In the genomic region with DNA sequence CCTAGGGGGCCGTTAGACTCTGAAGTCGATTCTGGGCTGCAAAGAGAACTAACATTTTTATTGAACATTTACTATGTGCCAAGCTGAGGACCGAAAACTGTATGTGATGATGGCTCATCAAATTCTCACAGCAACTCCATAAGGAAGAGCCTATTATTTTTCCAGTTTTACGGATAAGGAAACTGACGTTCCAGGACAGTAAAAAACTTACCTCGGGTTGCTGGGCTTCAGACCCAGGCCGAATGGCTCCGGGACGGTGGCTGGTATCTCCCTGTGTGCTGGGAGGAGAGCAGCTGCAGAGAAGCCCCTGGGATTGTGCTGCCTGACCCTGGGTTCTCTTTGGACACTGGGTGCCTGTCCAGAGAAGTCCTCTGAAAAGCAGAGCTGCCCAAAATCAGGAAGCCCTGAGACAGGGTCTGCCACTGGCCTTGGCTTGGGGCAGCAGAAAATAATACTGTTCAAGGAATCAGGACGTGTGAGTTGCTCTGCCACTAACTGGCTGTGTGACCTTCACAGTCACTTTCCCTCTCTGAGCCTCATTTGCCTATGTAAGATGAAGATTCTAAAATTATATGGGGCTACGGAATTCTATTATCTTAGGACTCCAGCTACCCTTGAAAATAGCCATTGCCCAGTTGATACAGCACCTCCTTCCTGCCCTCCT, we compare ENCODE assay signal across 1 cellular context.
TF ChIP-seq lines count a peak whose summit lies in the region.

No MANE protein-coding gene starts in this region.

TF ChIP-seq in GM23338, 12 proteins besides CTCF, POLR2A, EP300 and RAD21:
- TF ChIP-seq, protein P1, sequence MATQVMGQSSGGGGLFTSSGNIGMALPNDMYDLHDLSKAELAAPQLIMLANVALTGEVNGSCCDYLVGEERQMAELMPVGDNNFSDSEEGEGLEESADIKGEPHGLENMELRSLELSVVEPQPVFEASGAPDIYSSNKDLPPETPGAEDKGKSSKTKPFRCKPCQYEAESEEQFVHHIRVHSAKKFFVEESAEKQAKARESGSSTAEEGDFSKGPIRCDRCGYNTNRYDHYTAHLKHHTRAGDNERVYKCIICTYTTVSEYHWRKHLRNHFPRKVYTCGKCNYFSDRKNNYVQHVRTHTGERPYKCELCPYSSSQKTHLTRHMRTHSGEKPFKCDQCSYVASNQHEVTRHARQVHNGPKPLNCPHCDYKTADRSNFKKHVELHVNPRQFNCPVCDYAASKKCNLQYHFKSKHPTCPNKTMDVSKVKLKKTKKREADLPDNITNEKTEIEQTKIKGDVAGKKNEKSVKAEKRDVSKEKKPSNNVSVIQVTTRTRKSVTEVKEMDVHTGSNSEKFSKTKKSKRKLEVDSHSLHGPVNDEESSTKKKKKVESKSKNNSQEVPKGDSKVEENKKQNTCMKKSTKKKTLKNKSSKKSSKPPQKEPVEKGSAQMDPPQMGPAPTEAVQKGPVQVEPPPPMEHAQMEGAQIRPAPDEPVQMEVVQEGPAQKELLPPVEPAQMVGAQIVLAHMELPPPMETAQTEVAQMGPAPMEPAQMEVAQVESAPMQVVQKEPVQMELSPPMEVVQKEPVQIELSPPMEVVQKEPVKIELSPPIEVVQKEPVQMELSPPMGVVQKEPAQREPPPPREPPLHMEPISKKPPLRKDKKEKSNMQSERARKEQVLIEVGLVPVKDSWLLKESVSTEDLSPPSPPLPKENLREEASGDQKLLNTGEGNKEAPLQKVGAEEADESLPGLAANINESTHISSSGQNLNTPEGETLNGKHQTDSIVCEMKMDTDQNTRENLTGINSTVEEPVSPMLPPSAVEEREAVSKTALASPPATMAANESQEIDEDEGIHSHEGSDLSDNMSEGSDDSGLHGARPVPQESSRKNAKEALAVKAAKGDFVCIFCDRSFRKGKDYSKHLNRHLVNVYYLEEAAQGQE (IDR thresholded peaks at IDR 0.05; ENCODE audit: unreplicated experiment), result no peak
- TF ChIP-seq STAT1 (IDR thresholded peaks at IDR 0.05; ENCODE audit: unreplicated experiment), result no peak
- TF ChIP-seq, protein P2, sequence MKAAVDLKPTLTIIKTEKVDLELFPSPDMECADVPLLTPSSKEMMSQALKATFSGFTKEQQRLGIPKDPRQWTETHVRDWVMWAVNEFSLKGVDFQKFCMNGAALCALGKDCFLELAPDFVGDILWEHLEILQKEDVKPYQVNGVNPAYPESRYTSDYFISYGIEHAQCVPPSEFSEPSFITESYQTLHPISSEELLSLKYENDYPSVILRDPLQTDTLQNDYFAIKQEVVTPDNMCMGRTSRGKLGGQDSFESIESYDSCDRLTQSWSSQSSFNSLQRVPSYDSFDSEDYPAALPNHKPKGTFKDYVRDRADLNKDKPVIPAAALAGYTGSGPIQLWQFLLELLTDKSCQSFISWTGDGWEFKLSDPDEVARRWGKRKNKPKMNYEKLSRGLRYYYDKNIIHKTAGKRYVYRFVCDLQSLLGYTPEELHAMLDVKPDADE (IDR thresholded peaks at IDR 0.05), result no peak
- no peak for TF ChIP-seq NANOG (IDR thresholded peaks at IDR 0.05; ENCODE audit: borderline replicate concordance)
- TF ChIP-seq JUNB (IDR thresholded peaks at IDR 0.05; ENCODE audit: unreplicated experiment), result no peak
- TF ChIP-seq, protein P3, sequence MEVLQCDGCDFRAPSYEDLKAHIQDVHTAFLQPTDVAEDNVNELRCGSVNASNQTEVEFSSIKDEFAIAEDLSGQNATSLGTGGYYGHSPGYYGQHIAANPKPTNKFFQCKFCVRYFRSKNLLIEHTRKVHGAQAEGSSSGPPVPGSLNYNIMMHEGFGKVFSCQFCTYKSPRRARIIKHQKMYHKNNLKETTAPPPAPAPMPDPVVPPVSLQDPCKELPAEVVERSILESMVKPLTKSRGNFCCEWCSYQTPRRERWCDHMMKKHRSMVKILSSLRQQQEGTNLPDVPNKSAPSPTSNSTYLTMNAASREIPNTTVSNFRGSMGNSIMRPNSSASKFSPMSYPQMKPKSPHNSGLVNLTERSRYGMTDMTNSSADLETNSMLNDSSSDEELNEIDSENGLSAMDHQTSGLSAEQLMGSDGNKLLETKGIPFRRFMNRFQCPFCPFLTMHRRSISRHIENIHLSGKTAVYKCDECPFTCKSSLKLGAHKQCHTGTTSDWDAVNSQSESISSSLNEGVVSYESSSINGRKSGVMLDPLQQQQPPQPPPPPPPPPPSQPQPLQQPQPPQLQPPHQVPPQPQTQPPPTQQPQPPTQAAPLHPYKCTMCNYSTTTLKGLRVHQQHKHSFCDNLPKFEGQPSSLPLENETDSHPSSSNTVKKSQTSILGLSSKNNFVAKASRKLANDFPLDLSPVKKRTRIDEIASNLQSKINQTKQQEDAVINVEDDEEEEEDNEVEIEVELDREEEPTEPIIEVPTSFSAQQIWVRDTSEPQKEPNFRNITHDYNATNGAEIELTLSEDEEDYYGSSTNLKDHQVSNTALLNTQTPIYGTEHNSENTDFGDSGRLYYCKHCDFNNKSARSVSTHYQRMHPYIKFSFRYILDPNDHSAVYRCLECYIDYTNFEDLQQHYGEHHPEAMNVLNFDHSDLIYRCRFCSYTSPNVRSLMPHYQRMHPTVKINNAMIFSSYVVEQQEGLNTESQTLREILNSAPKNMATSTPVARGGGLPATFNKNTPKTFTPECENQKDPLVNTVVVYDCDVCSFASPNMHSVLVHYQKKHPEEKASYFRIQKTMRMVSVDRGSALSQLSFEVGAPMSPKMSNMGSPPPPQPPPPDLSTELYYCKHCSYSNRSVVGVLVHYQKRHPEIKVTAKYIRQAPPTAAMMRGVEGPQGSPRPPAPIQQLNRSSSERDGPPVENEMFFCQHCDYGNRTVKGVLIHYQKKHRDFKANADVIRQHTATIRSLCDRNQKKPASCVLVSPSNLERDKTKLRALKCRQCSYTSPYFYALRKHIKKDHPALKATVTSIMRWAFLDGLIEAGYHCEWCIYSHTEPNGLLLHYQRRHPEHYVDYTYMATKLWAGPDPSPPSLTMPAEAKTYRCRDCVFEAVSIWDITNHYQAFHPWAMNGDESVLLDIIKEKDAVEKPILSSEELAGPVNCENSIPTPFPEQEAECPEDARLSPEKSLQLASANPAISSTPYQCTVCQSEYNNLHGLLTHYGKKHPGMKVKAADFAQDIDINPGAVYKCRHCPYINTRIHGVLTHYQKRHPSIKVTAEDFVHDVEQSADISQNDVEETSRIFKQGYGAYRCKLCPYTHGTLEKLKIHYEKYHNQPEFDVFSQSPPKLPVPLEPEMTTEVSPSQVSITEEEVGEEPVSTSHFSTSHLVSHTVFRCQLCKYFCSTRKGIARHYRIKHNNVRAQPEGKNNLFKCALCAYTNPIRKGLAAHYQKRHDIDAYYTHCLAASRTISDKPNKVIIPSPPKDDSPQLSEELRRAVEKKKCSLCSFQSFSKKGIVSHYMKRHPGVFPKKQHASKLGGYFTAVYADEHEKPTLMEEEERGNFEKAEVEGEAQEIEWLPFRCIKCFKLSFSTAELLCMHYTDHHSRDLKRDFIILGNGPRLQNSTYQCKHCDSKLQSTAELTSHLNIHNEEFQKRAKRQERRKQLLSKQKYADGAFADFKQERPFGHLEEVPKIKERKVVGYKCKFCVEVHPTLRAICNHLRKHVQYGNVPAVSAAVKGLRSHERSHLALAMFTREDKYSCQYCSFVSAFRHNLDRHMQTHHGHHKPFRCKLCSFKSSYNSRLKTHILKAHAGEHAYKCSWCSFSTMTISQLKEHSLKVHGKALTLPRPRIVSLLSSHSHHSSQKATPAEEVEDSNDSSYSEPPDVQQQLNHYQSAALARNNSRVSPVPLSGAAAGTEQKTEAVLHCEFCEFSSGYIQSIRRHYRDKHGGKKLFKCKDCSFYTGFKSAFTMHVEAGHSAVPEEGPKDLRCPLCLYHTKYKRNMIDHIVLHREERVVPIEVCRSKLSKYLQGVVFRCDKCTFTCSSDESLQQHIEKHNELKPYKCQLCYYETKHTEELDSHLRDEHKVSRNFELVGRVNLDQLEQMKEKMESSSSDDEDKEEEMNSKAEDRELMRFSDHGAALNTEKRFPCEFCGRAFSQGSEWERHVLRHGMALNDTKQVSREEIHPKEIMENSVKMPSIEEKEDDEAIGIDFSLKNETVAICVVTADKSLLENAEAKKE (CRISPR knock-in tag; IDR thresholded peaks at IDR 0.05), result no peak
- no peak for TF ChIP-seq POLR2AphosphoS5 (IDR thresholded peaks at IDR 0.05; ENCODE audit: low read depth)
